In genomic region chr16:85389679-85390470, GRCh38 we compare ENCODE assay signal across 14 cellular contexts.
DNase-seq lines count a peak whose midpoint lies in the region; ATAC-seq and TF ChIP-seq lines count a peak whose summit lies in the region.
"Had no signal": no experiment of that assay in that cellular context is flagged by ENCODE, and none has a peak within 500 bp of the region (broad histone marks: within the 10 kb centered on the region; RNA-seq: fewer than 3 reads in every experiment).

No MANE protein-coding gene starts in this region.

- H3K4me2 ChIP-seq in GM23248 (ENCODE audit: unreplicated experiment) (peak overlapping the region; percentile 43), hepatocyte (peak overlapping the region; percentile 41)

- H3K4me3 ChIP-seq in GM23248, result no peak overlapping the region
- no peak overlapping the region for H3K4me3 ChIP-seq in adrenal gland
- no peak overlapping the region for H3K4me3 ChIP-seq in hepatocyte
- no peak overlapping the region for H3K4me3 ChIP-seq in rectal smooth muscle tissue (ENCODE audit: low read length)

- TF ChIP-seq CTCF in adrenal gland (IDR thresholded peaks at IDR 0.05) (no peak), hepatocyte (IDR thresholded peaks at IDR 0.05; ENCODE audit: poor library complexity) (no peak)

- no peaks in the 10 kb centered on the region for H4K20me1 ChIP-seq in GM23248 (ENCODE audit: insufficient read depth)
- H4K20me1 ChIP-seq in hepatocyte (ENCODE audit: insufficient read depth, poor library complexity, severe bottlenecking), result no peaks in the 10 kb centered on the region

- intact Hi-C loops in adrenal gland (cut with DNase I), result loop anchor here in 1 of 2 donors (10.0 kb wide), 1 partner anchor 325 kb away; no protein-coding TSS in a partner anchor

- H2AFZ ChIP-seq in GM23248 (no peak overlapping the region), hepatocyte (no peak overlapping the region)

- DNase-seq in GM23248 (no peak), adrenal gland (peak; percentile 18 to 61 (median 22)), hepatocyte (ENCODE audit: low spot score) (no peak), DMS153 treated with DMSO at 0.1 percent for 48 hours (lab: John Stamatoyannopoulos, UW; ENCODE audit: unreplicated experiment) (no peak)
- no peak for DNase-seq in stimulated activated CD4-positive, alpha-beta T cell treated with anti-CD3 and anti-CD28 coated beads, Interleukin-2, amount 100 ng/mL, for 24 hours
- DNase-seq: activated CD4-positive, alpha-beta memory T cell treated with anti-CD3 and anti-CD28 coated beads for 36 hours; activated naive CD8-positive, alpha-beta T cell treated with anti-CD3 and anti-CD28 coated beads, Interleukin-2, amount 50 U/mL, for 24 hours; GDM1; stimulated activated CD4-positive, alpha-beta T cell treated with anti-CD3 and anti-CD28 coated beads, Interleukin-2, amount 100 ng/mL, for 48 hours; stimulated activated naive B cell treated with anti-CD40 and anti-IgM and Interleukin-4, amounts not matched to agents 10 μg/mL and 1 μg/mL and 100 μg/mL, for 72 hours had no signal

- H3K9me2 ChIP-seq in GM23248 (ENCODE audit: insufficient read depth), result no peaks in the 10 kb centered on the region
- no peaks in the 10 kb centered on the region for H3K9me2 ChIP-seq in hepatocyte (replicated peaks; ENCODE audit: insufficient read depth)

- WGBS in GM23248 (ENCODE audit: low coverage in 1 of 2, low lambda C conversion rate in 2 of 2, missing lambda C conversion rate in 2 of 2), 2 experiments, result 80 to 83% methylated on average over 19 of the region's 19 CpGs
- WGBS in adrenal gland, 4 donors, result 74 to 79% (median 77%) methylated on average over 19 of the region's 19 CpGs
- 80% methylated on average over 19 of the region's 19 CpGs for WGBS in hepatocyte (ENCODE audit: low lambda C conversion rate, missing lambda C conversion rate)

- H3K9me3 ChIP-seq in GM23248 (ENCODE audit: low read depth), result no peaks in the 10 kb centered on the region
- H3K9me3 ChIP-seq in adrenal gland (replicated peaks in 1 of 3), result no peaks in the 10 kb centered on the region
- H3K9me3 ChIP-seq in hepatocyte (ENCODE audit: low read depth), result no peaks in the 10 kb centered on the region

- in situ Hi-C loops in GM23248 (cut with MboI), result no loop called here

- no peaks in the 10 kb centered on the region for H3K27me3 ChIP-seq in GM23248 (replicated peaks; ENCODE audit: insufficient read depth)
- H3K27me3 ChIP-seq in adrenal gland, result no peaks in the 10 kb centered on the region
- H3K27me3 ChIP-seq in hepatocyte, result no peaks in the 10 kb centered on the region
- H3K27me3 ChIP-seq in rectal smooth muscle tissue (ENCODE audit: control insufficient read depth, insufficient read depth, low read length), result no peaks in the 10 kb centered on the region

- TF ChIP-seq POLR2A in adrenal gland (IDR thresholded peaks at IDR 0.05), result no peak

- H3K4me1 ChIP-seq in GM23248 (ENCODE audit: insufficient read depth) (peaks cover 25% of the 10 kb centered on the region), adrenal gland (replicated peaks in 1 of 2) (peaks cover 14 to 47% of the 10 kb centered on the region in 2 donors), hepatocyte (ENCODE audit: insufficient read depth) (peaks cover 39% of the 10 kb centered on the region), rectal smooth muscle tissue (ENCODE audit: control insufficient read depth, insufficient read depth, low read length) (peaks cover 10% of the 10 kb centered on the region)

- H3K36me3 ChIP-seq in GM23248 (ENCODE audit: low read depth) (no peaks in the 10 kb centered on the region), adrenal gland (replicated peaks in 1 of 2) (no peaks in the 10 kb centered on the region), hepatocyte (replicated peaks; ENCODE audit: insufficient read depth, low read depth) (no peaks in the 10 kb centered on the region), rectal smooth muscle tissue (ENCODE audit: control insufficient read depth, insufficient read depth, low read length) (no peaks in the 10 kb centered on the region)

- peak overlapping the region; percentile 56 for H3K9ac ChIP-seq in GM23248
- H3K9ac ChIP-seq in rectal smooth muscle tissue (ENCODE audit: low read length), result no peak overlapping the region

- peak overlapping the region; percentile 63 for H3K27ac ChIP-seq in GM23248
- peak overlapping the region; percentile 67 to 91 (median 74) for H3K27ac ChIP-seq in adrenal gland
- peak overlapping the region; percentile 88 for H3K27ac ChIP-seq in hepatocyte
- H3K27ac ChIP-seq in rectal smooth muscle tissue (ENCODE audit: low read depth, low read length), result peak overlapping the region; percentile 72

- no peak for ATAC-seq in GM18867 (IDR thresholded peaks at IDR 0.05; ENCODE audit: unreplicated experiment)
- no peak for ATAC-seq in HG02588 (IDR thresholded peaks at IDR 0.05; ENCODE audit: unreplicated experiment)
- ATAC-seq: activated naive CD8-positive, alpha-beta T cell treated with anti-CD3 and anti-CD28 coated beads, Interleukin-2, amount 50 U/mL, for 24 hours; stimulated activated naive B cell treated with anti-CD40 and anti-IgM and Interleukin-4, amounts not matched to agents 10 μg/mL and 1 μg/mL and 100 μg/mL, for 72 hours; T-helper 17 cell had no signal

- H3K79me2 ChIP-seq in GM23248 (ENCODE audit: insufficient read depth) (peaks cover 79% of the 10 kb centered on the region), hepatocyte (no peaks in the 10 kb centered on the region)

- peaks cover 15% of the 10 kb centered on the region; the same call in 1 of the 2 replicates for H3F3A ChIP-seq in GM23248 (ENCODE audit: insufficient read depth)

Comparison
In these comparisons a context has a peak if more than half of its experiments do, and no peak if none do; other contexts are left out.
1. DNase-seq: peak in adrenal gland (7 of 7); none in GM23248 (single experiment), hepatocyte (single experiment), DMS153 treated with DMSO at 0.1 percent for 48 hours (single experiment) and stimulated activated CD4-positive, alpha-beta T cell treated with anti-CD3 and anti-CD28 coated beads, Interleukin-2, amount 100 ng/mL, for 24 hours (0 of 2).
2. Peak in every context shown above with its lines, with median percentiles within 50 percentile points of each other: H3K27ac ChIP-seq.